ENCODE assay signal across 1 cellular context in genomic region chr16:740764-741505, GRCh38.
TF ChIP-seq lines count a peak whose summit lies in the region.

CIAO3 (minus strand) TSS chr16:740997; CDS start chr16:740985, 12 bp downstream.

TF ChIP-seq in HepG2, 621 proteins besides CTCF, POLR2A, EP300 and RAD21 (continued from another document and continues in another):
- TF ChIP-seq SIX4 (CRISPR knock-in tag; IDR thresholded peaks at IDR 0.05) (0 out of 2 replicates have a peak, but pooled peaks have one; percentile 29), ZNF234 (CRISPR knock-in tag; conservative IDR thresholded peaks at IDR 0.05) (peak; percentile 47; the same call in 1 of the 2 replicates), ZFY (CRISPR knock-in tag; IDR thresholded peaks at IDR 0.05) (peak; percentile 94), ZNF12 (CRISPR knock-in tag; IDR thresholded peaks at IDR 0.05) (peak; percentile 18; the same call in 1 of the 2 replicates), EEA1 (CRISPR knock-in tag; IDR thresholded peaks at IDR 0.05; ENCODE audit: borderline replicate concordance) (peak; percentile 43; the same call in 1 of the 2 replicates), ZBTB8A (CRISPR knock-in tag; IDR thresholded peaks at IDR 0.05; ENCODE audit: borderline replicate concordance, low read depth) (no peak), ZBTB7B (CRISPR knock-in tag; IDR thresholded peaks at IDR 0.05) (peak; percentile 68), TCF7 (IDR thresholded peaks at IDR 0.05; ENCODE audit: low read depth) (no peak), MNT (IDR thresholded peaks at IDR 0.05) (peak; percentile 10; the same call in 1 of the 2 replicates), TARDBP (CRISPR knock-in tag; IDR thresholded peaks at IDR 0.05) (peak; percentile 93), NFYB (CRISPR knock-in tag; IDR thresholded peaks at IDR 0.05) (peak; percentile 35; the same call in 1 of the 2 replicates), E2F5 (CRISPR knock-in tag; conservative IDR thresholded peaks at IDR 0.05) (peak; percentile 84), ATF2 (CRISPR knock-in tag; IDR thresholded peaks at IDR 0.05) (peak; percentile 97), EHMT2 (IDR thresholded peaks at IDR 0.05; ENCODE audit: borderline replicate concordance, low read depth, low read length) (no peak), SMC3 (IDR thresholded peaks at IDR 0.05; ENCODE audit: low read length) (no peak), ZNF546 (CRISPR knock-in tag; conservative IDR thresholded peaks at IDR 0.05) (peak; percentile 29; the same call in 1 of the 2 replicates), RNF219 (CRISPR knock-in tag; IDR thresholded peaks at IDR 0.05) (no peak), SOX6 (IDR thresholded peaks at IDR 0.05) (no peak), SOX6 (CRISPR knock-in tag; IDR thresholded peaks at IDR 0.05) (peak; percentile 43; the same call in 1 of the 2 replicates), HOXA9 (CRISPR knock-in tag; IDR thresholded peaks at IDR 0.05; ENCODE audit: borderline replicate concordance) (peak; percentile 67; the same call in 1 of the 2 replicates), SALL1 (CRISPR knock-in tag; IDR thresholded peaks at IDR 0.05) (peak; percentile 65), MATR3 (CRISPR knock-in tag; IDR thresholded peaks at IDR 0.05) (no peak), ZNF263 (CRISPR knock-in tag; IDR thresholded peaks at IDR 0.05) (peak; percentile 65), ZNF230 (CRISPR knock-in tag; IDR thresholded peaks at IDR 0.05) (no peak; the same call in 1 of the 2 replicates), ELF1 (CRISPR knock-in tag; IDR thresholded peaks at IDR 0.05) (peak; percentile 98), ZNF746 (CRISPR knock-in tag; IDR thresholded peaks at IDR 0.05) (no peak), ZNF180 (CRISPR knock-in tag; IDR thresholded peaks at IDR 0.05; ENCODE audit: borderline replicate concordance, low read depth) (no peak), ZFYVE20 (CRISPR knock-in tag; IDR thresholded peaks at IDR 0.05; ENCODE audit: borderline replicate concordance, low read depth) (0 out of 2 replicates have a peak, but pooled peaks have one; percentile 39), BORCS8-MEF2B (CRISPR knock-in tag; IDR thresholded peaks at IDR 0.05) (0 out of 2 replicates have a peak, but pooled peaks have one; percentile 24), MIXL1 (CRISPR knock-in tag; IDR thresholded peaks at IDR 0.05) (peak; percentile 55; the same call in 1 of the 2 replicates), IKZF4 (CRISPR knock-in tag; IDR thresholded peaks at IDR 0.05; ENCODE audit: borderline replicate concordance, low read depth, not compliant biosample characterization) (no peak), ZNF512B (CRISPR knock-in tag; IDR thresholded peaks at IDR 0.05; ENCODE audit: borderline replicate concordance) (no peak), ESRRA (CRISPR knock-in tag; IDR thresholded peaks at IDR 0.05; ENCODE audit: low read depth) (peak; percentile 80), PRPF4 (IDR thresholded peaks at IDR 0.05; ENCODE audit: low read depth, low read length, poor library complexity, severe bottlenecking) (no peak), TAF1 (CRISPR knock-in tag; IDR thresholded peaks at IDR 0.05) (peak; percentile 96), AKNA (CRISPR knock-in tag; IDR thresholded peaks at IDR 0.05; ENCODE audit: borderline replicate concordance) (no peak), KLF9 (CRISPR knock-in tag; IDR thresholded peaks at IDR 0.05; ENCODE audit: low read depth) (no peak), SNRNP70 (IDR thresholded peaks at IDR 0.05; ENCODE audit: low read depth, low read length) (no peak), ZFX (CRISPR knock-in tag; IDR thresholded peaks at IDR 0.05; ENCODE audit: low read depth) (peak; percentile 91), TRIM22 (IDR thresholded peaks at IDR 0.05) (no peak), KLF6 (CRISPR knock-in tag; IDR thresholded peaks at IDR 0.05) (peak; percentile 87), PRDM15 (CRISPR knock-in tag; IDR thresholded peaks at IDR 0.05) (peak; percentile 24; the same call in 1 of the 2 replicates), GABPA (IDR thresholded peaks at IDR 0.05; ENCODE audit: low read depth, low read length) (no peak), GABPA (CRISPR knock-in tag; IDR thresholded peaks at IDR 0.05; ENCODE audit: low read depth) (peak; percentile 62), KMT2A (CRISPR knock-in tag; IDR thresholded peaks at IDR 0.05) (peak; percentile 93), SKI (IDR thresholded peaks at IDR 0.05; ENCODE audit: partially characterized antibody) (no peak), ELF4 (CRISPR knock-in tag; IDR thresholded peaks at IDR 0.05; ENCODE audit: borderline replicate concordance) (peak; percentile 68; the same call in 1 of the 2 replicates), ZNF563 (CRISPR knock-in tag; IDR thresholded peaks at IDR 0.05) (0 out of 2 replicates have a peak, but pooled peaks have one; percentile 24)
